In genomic region chr10:117373848-117374505, GRCh38 we compare ENCODE assay signal across 8 cellular contexts. TPM values are rescaled to one million over a fixed set of nuclear protein-coding genes. Genes with fewer than 3 reads are reported as not detected.
DNase-seq lines count a peak whose midpoint lies in the region; ATAC-seq, FAIRE-seq and TF ChIP-seq lines count a peak whose summit lies in the region.

No MANE protein-coding gene starts in this region.

- peak overlapping the region; percentile 98 for H3K4me2 ChIP-seq in astrocyte (ENCODE audit: low read length)

- peak; percentile 27 for DNase-seq in GF-D8 (lab: John Stamatoyannopoulos, UW)
- peak; percentile 3 to 9 for DNase-seq in SHP77 (lab: John Stamatoyannopoulos, UW)
- DNase-seq in astrocyte (ENCODE audit: low read depth) = peak; percentile 29
- peak; percentile 55 for DNase-seq in hepatic stellate cell (ENCODE audit: low spot score)
- no peak for DNase-seq in retinal pigment epithelial cell (ENCODE audit: low read depth)
- DNase-seq in COR-L47 (lab: John Stamatoyannopoulos, UW) = no peak

- peaks cover 3% of the 10 kb centered on the region for H3K9me3 Mint-ChIP-seq in astrocyte (ENCODE audit: unreplicated experiment)

- H4K20me1 ChIP-seq in astrocyte (ENCODE audit: insufficient read depth, low read length) = peaks cover 53% of the 10 kb centered on the region

- ATAC-seq in HG02642 (IDR thresholded peaks at IDR 0.05; ENCODE audit: poor library complexity, unreplicated experiment) (peak; percentile 22), GM19023 (IDR thresholded peaks at IDR 0.05; ENCODE audit: unreplicated experiment) (no peak)

- no peaks in the 10 kb centered on the region for H3K36me3 Mint-ChIP-seq in astrocyte (ENCODE audit: low read depth, unreplicated experiment)

- H3K4me1 ChIP-seq in astrocyte (ENCODE audit: insufficient read depth, low read length) = peaks cover 18% of the 10 kb centered on the region

- peaks cover 61% of the 10 kb centered on the region for H3K79me2 ChIP-seq in astrocyte (ENCODE audit: insufficient read depth, low read length)

- peaks cover 12% of the 10 kb centered on the region for H3K4me1 Mint-ChIP-seq in astrocyte (ENCODE audit: low read depth, unreplicated experiment)

- peak overlapping the region; percentile 79 for H3K27ac ChIP-seq in astrocyte (ENCODE audit: low read depth, low read length)

- H3K9me3 ChIP-seq in astrocyte (ENCODE audit: insufficient read depth, low read depth, low read length) = no peaks in the 10 kb centered on the region

- TF ChIP-seq CTCF in astrocyte (IDR thresholded peaks at IDR 0.05; ENCODE audit: insufficient read depth, low read depth, low read length) (no peak), retinal pigment epithelial cell (conservative IDR thresholded peaks at IDR 0.05; ENCODE audit: low read depth, low read length) (no peak)

- peaks cover 11% of the 10 kb centered on the region for H3K27me3 Mint-ChIP-seq in astrocyte (ENCODE audit: low read depth, unreplicated experiment)

- peak overlapping the region; percentile 94 for H3K4me3 Mint-ChIP-seq in astrocyte (ENCODE audit: unreplicated experiment)

- peak overlapping the region; percentile 21 for H2AFZ ChIP-seq in astrocyte (ENCODE audit: low read depth, low read length)

- peak overlapping the region; percentile 85 for H3K9ac ChIP-seq in astrocyte (ENCODE audit: low read length)

- peak overlapping the region; percentile 29 for H3K27ac Mint-ChIP-seq in astrocyte (ENCODE audit: unreplicated experiment)

- H3K27me3 ChIP-seq in astrocyte (ENCODE audit: insufficient read depth, low read length) = peaks cover 7% of the 10 kb centered on the region

- no peaks in the 10 kb centered on the region for H3K36me3 ChIP-seq in astrocyte (ENCODE audit: insufficient read depth, low read length)

- peak overlapping the region; percentile 78 for H3K4me3 ChIP-seq in astrocyte (ENCODE audit: insufficient read depth, low read depth, low read length)
- peak overlapping the region; percentile 90 for H3K4me3 ChIP-seq in retinal pigment epithelial cell (ENCODE audit: low read length)

- FAIRE-seq in astrocyte (lab: Jason Lieb, UNC) = no peak

RNA-seq across cellular contexts. Expression of gene PDZD8, which starts 1.3 kb away (rescaled TPM):
- 29.2 and 31.3 TPM in 2 replicates for total RNA-seq in astrocyte

Comparison
In these comparisons a context has a peak if more than half of its experiments do, and no peak if none do; other contexts are left out.
1. DNase-seq: peak in GF-D8 (single experiment), SHP77 (2 of 2), astrocyte (single experiment) and hepatic stellate cell (single experiment); none in retinal pigment epithelial cell (single experiment) and COR-L47 (single experiment).